ENCODE assay signal across 8 cellular contexts in genomic region chr5:137754961-137755762, GRCh38. TPM values are rescaled to one million over a fixed set of nuclear protein-coding genes. Genes with fewer than 3 reads are reported as not detected.
DNase-seq lines count a peak whose midpoint lies in the region; ATAC-seq, FAIRE-seq and TF ChIP-seq lines count a peak whose summit lies in the region.

No MANE protein-coding gene starts in this region.

- H3K4me3 ChIP-seq in CD8-positive, alpha-beta memory T cell (ENCODE audit: low read length): peak overlapping the region; percentile 98
- peak overlapping the region; percentile 61 for H3K4me3 ChIP-seq in GM23338
- H3K4me3 ChIP-seq in SK-N-MC: peak overlapping the region; percentile 84
- H3K4me3 ChIP-seq in fibroblast of the aortic adventitia (ENCODE audit: low read depth, low read length): peak overlapping the region; percentile 97

- no peak for FAIRE-seq in RCC 7860 (lab: Jason Lieb, UNC)

- peak overlapping the region; percentile 100 for H3K27ac ChIP-seq in CD8-positive, alpha-beta memory T cell (ENCODE audit: low read depth, low read length)
- H3K27ac ChIP-seq in GM23338 (ENCODE audit: low read depth) (peak overlapping the region; percentile 99), SK-N-MC (peak overlapping the region; percentile 99)

- peaks cover 40% of the 10 kb centered on the region for H3K79me2 ChIP-seq in GM23338 (replicated peaks; ENCODE audit: insufficient read depth)

- no peaks in the 10 kb centered on the region for H3K9me2 ChIP-seq in GM23338 (ENCODE audit: insufficient read depth)

- peaks cover 0 to 40% (median 6%) of the 10 kb centered on the region in 3 donors for H3K36me3 Mint-ChIP-seq in CD8-positive, alpha-beta memory T cell
- H3K36me3 Mint-ChIP-seq in GM23338 (ENCODE audit: low read depth): peaks cover 45% of the 10 kb centered on the region

- ATAC-seq in GM23338: peak; percentile 6
- no peak for ATAC-seq in HG03135 (IDR thresholded peaks at IDR 0.05; ENCODE audit: unreplicated experiment)

- H4K20me1 ChIP-seq in GM23338 (replicated peaks; ENCODE audit: insufficient read depth): peaks cover 24% of the 10 kb centered on the region

- CTCF ChIA-PET in CD8-positive, alpha-beta memory T cell (lab: Charles Lee): interaction anchor here (1.1 to 2.5 kb wide), 4 partner anchors 13 to 95 kb away, joined by 3 to 25 read pairs (median 12); partner anchors contain the start of gene KLHL3

- peak overlapping the region; percentile 86 for H3K4me2 ChIP-seq in GM23338

- TF ChIP-seq CTCF in GM23338 (conservative IDR thresholded peaks at IDR 0.05; ENCODE audit: low read depth in 2 of 2): no peak
- no peak for TF ChIP-seq CTCF in fibroblast of the aortic adventitia (IDR thresholded peaks at IDR 0.05; ENCODE audit: insufficient read depth, low read length)

- peaks cover 4 to 10% of the 10 kb centered on the region in 2 donors for H3K27me3 Mint-ChIP-seq in CD8-positive, alpha-beta memory T cell
- peaks cover 8% of the 10 kb centered on the region for H3K27me3 Mint-ChIP-seq in GM23338 (ENCODE audit: insufficient read depth, low read depth, poor library complexity)

- H3K9me3 ChIP-seq in CD8-positive, alpha-beta memory T cell (ENCODE audit: low read length): no peaks in the 10 kb centered on the region
- no peaks in the 10 kb centered on the region for H3K9me3 ChIP-seq in SK-N-MC (ENCODE audit: low read depth, low read length)

- POLR2A ChIA-PET in CD8-positive, alpha-beta memory T cell (lab: Charles Lee): interaction anchor here (0.6 to 2.6 kb wide), 11 partner anchors 14 to 598 kb away, joined by 3 to 23 read pairs (median 5); partner anchors contain the start of genes KIF20A and KLHL3

- no peaks in the 10 kb centered on the region for H3F3A ChIP-seq in GM23338 (replicated peaks; ENCODE audit: low read depth)

- H3K4me1 ChIP-seq in CD8-positive, alpha-beta memory T cell (ENCODE audit: insufficient read depth, low read length): peaks cover 28% of the 10 kb centered on the region
- peaks cover 15% of the 10 kb centered on the region for H3K4me1 ChIP-seq in GM23338 (ENCODE audit: insufficient read depth)

- no peaks in the 10 kb centered on the region for H3K9me3 Mint-ChIP-seq in CD8-positive, alpha-beta memory T cell
- peaks cover 5% of the 10 kb centered on the region; the same call in 2 of the 3 replicates for H3K9me3 Mint-ChIP-seq in GM23338

- peaks cover 30 to 35% (median 34%) of the 10 kb centered on the region in 3 donors for H3K4me1 Mint-ChIP-seq in CD8-positive, alpha-beta memory T cell
- peaks cover 17% of the 10 kb centered on the region for H3K4me1 Mint-ChIP-seq in GM23338

- H3K27me3 ChIP-seq in CD8-positive, alpha-beta memory T cell (ENCODE audit: insufficient read depth, low read length, poor library complexity, severe bottlenecking): no peaks in the 10 kb centered on the region
- H3K27me3 ChIP-seq in GM23338 (ENCODE audit: insufficient read depth): no peaks in the 10 kb centered on the region

- H2AFZ ChIP-seq in GM23338: peak overlapping the region; percentile 91

- H3K4me3 Mint-ChIP-seq in CD8-positive, alpha-beta memory T cell: peak overlapping the region; percentile 97 to 100 (median 99)
- peak overlapping the region; percentile 92 for H3K4me3 Mint-ChIP-seq in GM23338

- H3K36me3 ChIP-seq in CD8-positive, alpha-beta memory T cell (ENCODE audit: insufficient read depth, low read length): peaks cover 9% of the 10 kb centered on the region
- no peaks in the 10 kb centered on the region for H3K36me3 ChIP-seq in GM23338 (ENCODE audit: insufficient read depth)
- peaks cover 26% of the 10 kb centered on the region for H3K36me3 ChIP-seq in SK-N-MC (ENCODE audit: insufficient read depth, low read length)

- DNase-seq in CD8-positive, alpha-beta memory T cell: no peak
- no peak for DNase-seq in GM23338 (ENCODE audit: low spot score)
- DNase-seq in SK-N-MC (ENCODE audit: low read depth, low spot score): no peak
- DNase-seq in fibroblast of the aortic adventitia (ENCODE audit: low read depth): no peak
- DNase-seq in pons (ENCODE audit: low spot score): peak; percentile 38
- no peak for DNase-seq in stimulated activated CD4-positive, alpha-beta T cell treated with anti-CD3 and anti-CD28 coated beads, Interleukin-4, amount 100 ng/mL, for 1 hour
- DNase-seq in RCC 7860 (ENCODE audit: low spot score): no peak

- H3K9ac ChIP-seq in SK-N-MC (ENCODE audit: insufficient read length): peak overlapping the region; percentile 99

- peak overlapping the region; percentile 99 to 100 (median 100) for H3K27ac Mint-ChIP-seq in CD8-positive, alpha-beta memory T cell
- peak overlapping the region; percentile 100 for H3K27ac Mint-ChIP-seq in GM23338

TF ChIP-seq in GM23338, 12 proteins besides CTCF, POLR2A, EP300 and RAD21:
- no peak for TF ChIP-seq NANOG (IDR thresholded peaks at IDR 0.05; ENCODE audit: borderline replicate concordance)
- TF ChIP-seq EZH2 (IDR thresholded peaks at IDR 0.05; ENCODE audit: low read depth, unreplicated experiment): no peak
- no peak for TF ChIP-seq ZNF331 (CRISPR knock-in tag; IDR thresholded peaks at IDR 0.05; ENCODE audit: low read depth)
- no peak for TF ChIP-seq ETS1 (IDR thresholded peaks at IDR 0.05)
- TF ChIP-seq REST (IDR thresholded peaks at IDR 0.05; ENCODE audit: unreplicated experiment): no peak
- no peak for TF ChIP-seq ZNF114 (CRISPR knock-in tag; IDR thresholded peaks at IDR 0.05)
- no peak for TF ChIP-seq JUNB (IDR thresholded peaks at IDR 0.05; ENCODE audit: unreplicated experiment)
- TF ChIP-seq CREB1 (CRISPR knock-in tag; IDR thresholded peaks at IDR 0.05; ENCODE audit: low read depth): no peak
- no peak; the same call in 1 of the 2 replicates for TF ChIP-seq POLR2AphosphoS5 (IDR thresholded peaks at IDR 0.05; ENCODE audit: low read depth)

RNA-seq across cellular contexts. Expression of gene HNRNPA0, which starts 1.0 kb away (rescaled TPM):
- 10 to 100 TPM; 42.7 to 45.9 TPM for total RNA-seq in CD8-positive, alpha-beta memory T cell
- 20.1 TPM for polyA plus RNA-seq in CD8-positive, alpha-beta memory T cell
- total RNA-seq in GM23338 (2014; rRNA removed; shearing (Covaris generic)): 33.0 and 39.9 TPM in 2 replicates
- 15.1 and 15.9 TPM in 2 replicates for polyA plus RNA-seq in GM23338 (2016; fragmentation: Nextera tagmentation; extraction: Ambion mirVana)
- 20.0 and 26.8 TPM in 2 replicates for total RNA-seq in fibroblast of the aortic adventitia (ENCODE audit: low replicate concordance)

RNA-seq across cellular contexts. Expression of gene KLHL3, which starts 19.3 kb away (rescaled TPM):
- 1 to 10 TPM; 2.7 to 3.3 TPM for total RNA-seq in CD8-positive, alpha-beta memory T cell
- 3.4 TPM for polyA plus RNA-seq in CD8-positive, alpha-beta memory T cell
- 10.8 and 11.7 TPM in 2 replicates for total RNA-seq in GM23338 (2014; rRNA removed; shearing (Covaris generic))
- polyA plus RNA-seq in GM23338 (2016; fragmentation: Nextera tagmentation; extraction: Ambion mirVana): 3.1 and 4.9 TPM in 2 replicates
- total RNA-seq in fibroblast of the aortic adventitia (ENCODE audit: low replicate concordance): 1.3 and 3.0 TPM in 2 replicates
